ENCODE assay signal across 12 cellular contexts in the genomic region with DNA sequence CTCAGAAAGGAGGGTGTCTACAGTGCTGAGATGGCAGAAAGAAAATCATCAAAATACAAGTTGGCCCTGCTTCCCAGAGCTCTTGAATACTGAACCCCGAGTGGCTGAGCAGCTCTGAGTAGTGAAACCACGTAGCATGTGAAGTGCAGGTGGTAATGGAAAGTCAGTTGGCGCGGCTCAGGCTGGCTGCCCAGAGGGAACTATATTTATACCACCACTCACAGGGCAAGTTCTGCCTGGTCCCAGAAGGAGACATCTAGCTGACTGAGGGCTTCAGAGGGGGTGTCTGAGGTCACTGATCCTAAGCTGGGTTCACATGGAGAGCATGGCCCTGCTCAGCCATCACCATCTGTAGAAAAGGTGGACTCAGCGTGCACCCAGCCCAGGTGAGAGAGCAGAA.
DNase-seq lines count a peak whose midpoint lies in the region; ATAC-seq and TF ChIP-seq lines count a peak whose summit lies in the region.
"Had no signal": no experiment of that assay in that cellular context is flagged by ENCODE, and none has a peak within 500 bp of the region (broad histone marks: within the 10 kb centered on the region; RNA-seq: fewer than 3 reads in every experiment).

No MANE protein-coding gene starts in this region.

- ATAC-seq in GM18505 (IDR thresholded peaks at IDR 0.05; ENCODE audit: unreplicated experiment): peak; percentile 79
- ATAC-seq in GM21447 (IDR thresholded peaks at IDR 0.05; ENCODE audit: unreplicated experiment): peak; percentile 92
- ATAC-seq in HG03064 (IDR thresholded peaks at IDR 0.05; ENCODE audit: low read depth, unreplicated experiment): peak; percentile 86
- no peak for ATAC-seq in HG02970 (IDR thresholded peaks at IDR 0.05; ENCODE audit: low FRiP score, unreplicated experiment)
- no peak for ATAC-seq in esophagus mucosa
- ATAC-seq: T-cell had no signal

- peak; percentile 91 for DNase-seq in RPMI8226
- no peak for DNase-seq in hippocampal formation (lab: John Stamatoyannopoulos, UW)
- no peak for DNase-seq in amygdala (lab: John Stamatoyannopoulos, UW)
- DNase-seq: activated CD4-positive, alpha-beta T cell treated with anti-CD3 and anti-CD28 coated beads, Interleukin-2, amount 50 U/mL, for 48 hours; activated naive CD8-positive, alpha-beta T cell treated with anti-CD3 and anti-CD28 coated beads for 36 hours; glutamatergic neuron; T-cell had no signal

- TF ChIP-seq POLR2A in GM18505 (IDR thresholded peaks at IDR 0.05; ENCODE audit: borderline replicate concordance, extremely low read depth, insufficient read depth, insufficient read length): no peak

Comparison
In these comparisons a context has a peak if more than half of its experiments do, and no peak if none do; other contexts are left out.
1. ATAC-seq: peak in GM18505 (single experiment), GM21447 (single experiment) and HG03064 (single experiment); none in HG02970 (single experiment) and esophagus mucosa (single experiment).